ENCODE assay signal across 21 cellular contexts in genomic region chr21:37270576-37271365, GRCh38.
"Had no signal": no experiment of that assay in that cellular context is flagged by ENCODE, and none has a peak within 500 bp of the region (broad histone marks: within the 10 kb centered on the region; RNA-seq: fewer than 3 reads in every experiment).

No MANE protein-coding gene starts in this region.

- H3K36me3 ChIP-seq: pancreas, thyroid gland had no signal

- H3K27me3 ChIP-seq: pancreas, thyroid gland had no signal

- H3K4me3 ChIP-seq: lung, pancreas, thyroid gland had no signal

- DNase-seq: activated CD4-positive, alpha-beta T cell treated with anti-CD3 and anti-CD28 coated beads, Interleukin-2, amount 50 U/mL, for 1 hour; activated CD8-positive, alpha-beta memory T cell treated with anti-CD3 and anti-CD28 coated beads, Interleukin-2, amount 50 U/mL, for 4 hours; activated effector memory CD4-positive, alpha-beta T cell treated with Interleukin-2 at 50 U/mL for 16 hours; activated naive CD4-positive, alpha-beta T cell treated with anti-CD3 and anti-CD28 coated beads, Interleukin-2, amount 50 U/mL, for 16 hours; activated T-cell treated with anti-CD3 and anti-CD28 coated beads, Interleukin-2, amount 50 U/mL, for 4 hours; aorta; effector CD8-positive, alpha-beta T cell; foreskin melanocyte; hypothalamus; kidney; pancreas; stimulated activated CD4-positive, alpha-beta T cell treated with anti-CD3 and anti-CD28 coated beads, Interleukin-4, amount 100 ng/mL, for 4 hours; T1000; thyroid gland had no signal

- H3K9me3 ChIP-seq: pancreas, thyroid gland had no signal

- FAIRE-seq: endothelial cell of umbilical vein, kidney, pancreas, urothelium cell line had no signal

- H3K4me3 Mint-ChIP-seq: activated T-cell treated with anti-CD3 and anti-CD28 coated beads, Interleukin-2, amount 50 U/mL, for 4 hours; stimulated activated memory B cell treated with anti-CD40 and anti-IgM and Interleukin-4, amounts not matched to agents 10 μg/mL and 1 μg/mL and 100 μg/mL, for 72 hours had no signal

- H3K27ac ChIP-seq: pancreas, thyroid gland had no signal

- ATAC-seq: activated CD4-positive, CD25-positive, alpha-beta regulatory T cell treated with anti-CD3 and anti-CD28 coated beads, Interleukin-2, amount 50 U/mL, for 24 hours; activated T-cell treated with anti-CD3 and anti-CD28 coated beads, Interleukin-2, amount 50 U/mL, for 4 hours; left lobe of liver; pancreas; sciatic nerve; stimulated activated memory B cell treated with anti-CD40 and anti-IgM and Interleukin-4, amounts not matched to agents 10 μg/mL and 1 μg/mL and 100 μg/mL, for 72 hours had no signal

- H3K9me3 Mint-ChIP-seq: activated T-cell treated with anti-CD3 and anti-CD28 coated beads, Interleukin-2, amount 50 U/mL, for 4 hours had no signal
